Comparison of ENCODE assay signal across 36 cellular contexts in the genomic region with DNA sequence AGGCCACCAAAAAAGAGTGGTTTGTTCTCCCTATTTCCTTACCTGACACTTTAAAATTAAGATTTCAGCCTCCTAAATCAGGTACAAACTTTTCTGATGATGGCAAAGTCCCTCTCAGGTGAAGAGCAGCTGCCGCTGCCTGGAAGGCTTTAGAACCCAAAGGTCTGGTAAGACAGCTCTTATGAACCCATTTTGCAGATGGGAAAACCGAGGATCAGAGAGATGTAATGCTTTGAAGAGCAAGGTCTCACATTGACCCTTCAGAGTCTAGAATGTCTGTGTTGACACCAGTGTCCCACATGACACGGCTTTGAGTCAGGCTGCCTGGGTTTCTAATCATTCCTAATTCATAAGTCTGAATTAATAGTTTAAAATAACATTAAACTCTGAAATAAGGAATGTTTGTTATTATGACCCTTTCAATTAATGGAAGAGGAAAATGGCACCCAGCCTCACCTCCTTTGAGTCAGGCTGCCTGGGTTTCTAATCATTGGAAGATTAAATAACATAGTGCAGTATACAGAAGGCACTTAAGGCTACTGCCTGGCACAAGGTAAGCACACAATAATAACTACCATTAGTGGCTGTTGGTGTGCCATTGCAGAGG.
"Had no signal": no experiment of that assay in that cellular context is flagged by ENCODE, and none has a peak within 500 bp of the region (broad histone marks: within the 10 kb centered on the region; RNA-seq: fewer than 3 reads in every experiment).

No MANE protein-coding gene starts in this region.

- H3K27ac ChIP-seq: Peyer's patch, SJSA1, VCaP had no signal

- H3K36me3 Mint-ChIP-seq: activated CD8-positive, alpha-beta memory T cell treated with anti-CD3 and anti-CD28 coated beads, Interleukin-2, amount 10 ng/mL, durations not matched to agents 7 days and 5 days; activated naive CD4-positive, alpha-beta T cell treated with anti-CD3 and anti-CD28 coated beads, Interleukin-2, amount 10 ng/mL, durations not matched to agents 7 days and 5 days; activated naive CD8-positive, alpha-beta T cell; brain; T-cell had no signal

- H3K9me3 ChIP-seq: Peyer's patch, SJSA1 had no signal

- H3K27me3 Mint-ChIP-seq: activated naive CD8-positive, alpha-beta T cell; activated naive CD8-positive, alpha-beta T cell treated with anti-CD3 and anti-CD28 coated beads, Interleukin-2, amount 50 U/mL, for 24 hours; T-cell; T-helper 17 cell had no signal

- ATAC-seq: activated CD8-positive, alpha-beta memory T cell treated with anti-CD3 and anti-CD28 coated beads, Interleukin-2, amount 10 ng/mL, durations not matched to agents 7 days and 5 days; activated naive CD8-positive, alpha-beta T cell treated with anti-CD3 and anti-CD28 coated beads, Interleukin-2, amount 50 U/mL, for 24 hours; SK-N-SH treated with all-trans-retinoic acid at 6 μM for 48 hours; T-cell; T-helper 17 cell had no signal

- FAIRE-seq: bronchial epithelial cell had no signal

- H3K4me1 Mint-ChIP-seq: activated B cell treated with CpG ODN at 0.5 μM for 24 hours had no signal

- H3K4me3 Mint-ChIP-seq: activated B cell treated with CpG ODN at 0.5 μM for 24 hours; activated CD4-positive, alpha-beta memory T cell treated with anti-CD3 and anti-CD28 coated beads, Interleukin-2, amount 10 ng/mL, durations not matched to agents 7 days and 5 days; activated CD8-positive, alpha-beta memory T cell treated with anti-CD3 and anti-CD28 coated beads, Interleukin-2, amount 10 ng/mL, durations not matched to agents 7 days and 5 days; activated naive CD4-positive, alpha-beta T cell treated with anti-CD3 and anti-CD28 coated beads, Interleukin-2, amount 10 ng/mL, durations not matched to agents 7 days and 5 days; activated naive CD8-positive, alpha-beta T cell; activated naive CD8-positive, alpha-beta T cell treated with anti-CD3 and anti-CD28 coated beads, Interleukin-2, amount 50 U/mL, for 24 hours; brain; T-cell; T-helper 17 cell had no signal

- H3K27ac Mint-ChIP-seq: activated B cell treated with CpG ODN at 0.5 μM for 24 hours; activated CD4-positive, alpha-beta memory T cell treated with anti-CD3 and anti-CD28 coated beads, Interleukin-2, amount 10 ng/mL, durations not matched to agents 7 days and 5 days; activated CD8-positive, alpha-beta memory T cell treated with anti-CD3 and anti-CD28 coated beads, Interleukin-2, amount 10 ng/mL, durations not matched to agents 7 days and 5 days; activated naive CD4-positive, alpha-beta T cell treated with anti-CD3 and anti-CD28 coated beads, Interleukin-2, amount 10 ng/mL, durations not matched to agents 7 days and 5 days; activated naive CD8-positive, alpha-beta T cell; activated naive CD8-positive, alpha-beta T cell treated with anti-CD3 and anti-CD28 coated beads, Interleukin-2, amount 50 U/mL, for 24 hours; brain; T-cell; T-helper 17 cell had no signal

- H3K36me3 ChIP-seq: Peyer's patch, SJSA1 had no signal

- H3K27me3 ChIP-seq: Peyer's patch, SJSA1 had no signal

- H3K4me3 ChIP-seq: Peyer's patch, SJSA1 had no signal

- H3K9me3 Mint-ChIP-seq: activated B cell treated with CpG ODN at 0.5 μM for 24 hours; activated CD4-positive, alpha-beta memory T cell treated with anti-CD3 and anti-CD28 coated beads, Interleukin-2, amount 10 ng/mL, durations not matched to agents 7 days and 5 days; activated naive CD4-positive, alpha-beta T cell treated with anti-CD3 and anti-CD28 coated beads, Interleukin-2, amount 10 ng/mL, durations not matched to agents 7 days and 5 days; activated naive CD8-positive, alpha-beta T cell treated with anti-CD3 and anti-CD28 coated beads, Interleukin-2, amount 50 U/mL, for 24 hours; T-cell had no signal

- DNase-seq: activated B cell treated with CpG ODN at 0.5 μM for 24 hours; activated CD4-positive, alpha-beta memory T cell treated with anti-CD3 and anti-CD28 coated beads, Interleukin-2, amount 10 ng/mL, durations not matched to agents 7 days and 5 days; activated CD4-positive, alpha-beta T cell treated with anti-CD3 and anti-CD28 coated beads for 4 hours; activated CD4-positive, CD25-positive, alpha-beta regulatory T cell treated with anti-CD3 and anti-CD28 coated beads, Interleukin-2, amount 50 U/mL, for 72 hours; activated CD8-positive, alpha-beta memory T cell treated with anti-CD3 and anti-CD28 coated beads for 24 hours; activated CD8-positive, alpha-beta memory T cell treated with anti-CD3 and anti-CD28 coated beads, Interleukin-2, amount 10 ng/mL, durations not matched to agents 7 days and 5 days; activated CD8-positive, alpha-beta memory T cell treated with anti-CD3 and anti-CD28 coated beads, Interleukin-2, amount 50 U/mL, for 48 hours; activated effector memory CD4-positive, alpha-beta T cell treated with Interleukin-2 at 50 U/mL for 16 hours; activated naive CD4-positive, alpha-beta T cell treated with anti-CD3 and anti-CD28 coated beads, Interleukin-2, amount 10 ng/mL, durations not matched to agents 7 days and 5 days; activated naive CD8-positive, alpha-beta T cell treated with anti-CD3 and anti-CD28 coated beads, Interleukin-2, amount 50 U/mL, for 24 hours; activated T-cell treated with anti-CD3 and anti-CD28 coated beads, Interleukin-2, amount 50 U/mL, for 48 hours; anterior cingulate cortex; caudate nucleus; cerebellar nuclear complex; Karpas-422; NCI-H1048; NCI-H1105 treated with DMSO at 0.1 percent for 48 hours; NCI-H1436; NCI-H1694; NCI-H1930; NCI-H2081 treated with DMSO at 0.1 percent for 48 hours; NCI-H226; NCI-H446 treated with DMSO at 0.1 percent for 48 hours; NCI-H524; Peyer's patch; RPMI8226; SHP77 treated with DMSO at 0.1 percent for 48 hours; T-cell; T-helper 17 cell; T-helper 9 cell had no signal
